13 cellular contexts compared by ENCODE assay signal in genomic region chr3:113234688-113235260, GRCh38. TPM values are rescaled to one million over a fixed set of nuclear protein-coding genes. Genes with fewer than 3 reads are reported as not detected.
DNase-seq lines count a peak whose midpoint lies in the region; TF ChIP-seq lines count a peak whose summit lies in the region.
"Had no signal": no experiment of that assay in that cellular context is flagged by ENCODE, and none has a peak within 500 bp of the region (broad histone marks: within the 10 kb centered on the region; RNA-seq: fewer than 3 reads in every experiment).

No MANE protein-coding gene starts in this region.

- no peaks in the 10 kb centered on the region for H3K27me3 ChIP-seq in prostate gland (replicated peaks; ENCODE audit: insufficient read depth)

- H3K27me3 Mint-ChIP-seq in nephron (ENCODE audit: low read depth): no peaks in the 10 kb centered on the region

- H3K4me1 ChIP-seq in prostate gland (replicated peaks): peaks cover 3% of the 10 kb centered on the region

- H3K4me3 Mint-ChIP-seq in nephron: peak overlapping the region in 2 of 3 experiments; percentile 4 to 14
- H3K4me3 Mint-ChIP-seq: T-cell had no signal

- intact Hi-C loops in prostate gland (cut with DNase I): no loop called here

- H3K4me1 Mint-ChIP-seq in nephron: peaks cover 84% of the 10 kb centered on the region
- H3K4me1 Mint-ChIP-seq: T-cell had no signal

- TF ChIP-seq CTCF in LNCaP clone FGC (IDR thresholded peaks at IDR 0.05; ENCODE audit: control insufficient read depth, extremely low read depth, insufficient read depth) (no peak), nephron (IDR thresholded peaks at IDR 0.05; ENCODE audit: unreplicated experiment in 3 of 3) (no peak), prostate gland (IDR thresholded peaks at IDR 0.05) (no peak)

- H3K9me3 ChIP-seq in prostate gland: no peaks in the 10 kb centered on the region

- H3K27ac Mint-ChIP-seq in nephron: peak overlapping the region; percentile 66 to 78 (median 70)
- H3K27ac Mint-ChIP-seq: T-cell had no signal

- TF ChIP-seq POLR2A in prostate gland (IDR thresholded peaks at IDR 0.05): no peak

- H3K27ac ChIP-seq in prostate gland: peak overlapping the region in 1 of 2 donors; percentile 32

- DNase-seq in DMS153 (lab: John Stamatoyannopoulos, UW) (peak; percentile 38), LNCaP clone FGC (ENCODE audit: low read depth) (peak; percentile 45), fibroblast of gingiva (ENCODE audit: low read depth) (peak; percentile 7), prostate gland (ENCODE audit: low spot score) (no peak), A172 (ENCODE audit: low spot score) (no peak), NK-92 (lab: John Stamatoyannopoulos, UW; ENCODE audit: unreplicated experiment) (no peak), NCI-H526 treated with DMSO at 0.1 percent for 48 hours (lab: John Stamatoyannopoulos, UW) (no peak)
- DNase-seq: activated naive CD4-positive, alpha-beta T cell treated with Interleukin-2 at 50 U/mL for 16 hours; H7; stimulated activated naive CD4-positive, alpha-beta T cell treated with Interleukin-2 at 50 U/mL for 16 hours; T-cell had no signal

- WGBS in prostate gland: 32% methylated on average over 6 of the region's 6 CpGs

- H3K36me3 ChIP-seq in prostate gland: no peaks in the 10 kb centered on the region

- H3K4me3 ChIP-seq in LNCaP clone FGC (ENCODE audit: low read depth, low read length): no peak overlapping the region
- no peak overlapping the region for H3K4me3 ChIP-seq in prostate gland

- H3K36me3 Mint-ChIP-seq in nephron (ENCODE audit: low read depth): peaks cover 52% of the 10 kb centered on the region
- H3K36me3 Mint-ChIP-seq: T-cell had no signal

- no peaks in the 10 kb centered on the region for H3K9me3 Mint-ChIP-seq in nephron
- H3K9me3 Mint-ChIP-seq: T-cell had no signal

RNA-seq across cellular contexts. Expression of gene BOC, which starts 23.4 kb away (rescaled TPM):
- 10 to 100 TPM; 41.4 to 42.3 TPM for total RNA-seq in prostate gland
- total RNA-seq in A172 (2014; rRNA removed; shearing (Covaris generic)): 3.1 and 4.5 TPM in 2 replicates
- total RNA-seq: mononuclear cell had no signal

Comparison
In these comparisons a context has a peak if more than half of its experiments do, and no peak if none do; other contexts are left out.
1. DNase-seq: peak in DMS153 (single experiment), LNCaP clone FGC (single experiment) and fibroblast of gingiva (single experiment); none in prostate gland (single experiment), A172 (single experiment), NK-92 (single experiment) and NCI-H526 treated with DMSO at 0.1 percent for 48 hours (single experiment).